ENCODE assay signal across 25 cellular contexts in the genomic region with DNA sequence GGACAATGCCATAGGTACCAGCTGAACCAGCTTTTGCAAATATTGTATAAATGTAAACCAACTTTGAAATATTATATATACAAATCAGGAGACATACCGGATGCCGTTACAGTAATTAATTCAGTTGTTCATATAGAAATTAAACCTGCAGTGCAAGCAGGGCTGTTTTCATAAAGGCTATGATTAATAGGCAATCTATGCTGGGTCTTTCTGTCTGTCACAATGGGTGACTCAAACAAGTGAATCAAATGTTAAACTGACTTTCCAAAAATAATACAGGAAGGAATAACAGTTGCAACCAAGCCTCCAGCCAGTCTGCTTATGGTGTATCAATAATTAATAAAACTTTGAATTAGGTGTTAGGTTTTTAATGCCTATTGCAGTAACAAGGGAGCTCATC. TPM values are rescaled to one million over a fixed set of nuclear protein-coding genes. Genes with fewer than 3 reads are reported as not detected.
DNase-seq lines count a peak whose midpoint lies in the region; ATAC-seq and TF ChIP-seq lines count a peak whose summit lies in the region.
"Had no signal": no experiment of that assay in that cellular context is flagged by ENCODE, and none has a peak within 500 bp of the region (broad histone marks: within the 10 kb centered on the region; RNA-seq: fewer than 3 reads in every experiment).

No MANE protein-coding gene starts in this region.

- no peak overlapping the region for H3K4me3 Mint-ChIP-seq in activated naive CD4-positive, alpha-beta T cell treated with anti-CD3 and anti-CD28 coated beads, Interleukin-2, amount 10 ng/mL, durations not matched to agents 7 days and 5 days
- H3K4me3 Mint-ChIP-seq: activated T-helper 17 cell treated with anti-CD3 and anti-CD28 coated beads, Interleukin-2, amount 50 U/mL, for 72 hours; neural crest cell; stimulated activated naive B cell treated with anti-CD40 and anti-IgM and Interleukin-4, amounts not matched to agents 10 μg/mL and 1 μg/mL and 100 μg/mL, for 72 hours had no signal

- H3K9me3 ChIP-seq in SK-N-SH: no peaks in the 10 kb centered on the region
- H3K9me3 ChIP-seq in WERI-Rb-1 (ENCODE audit: severe bottlenecking): no peaks in the 10 kb centered on the region
- no peaks in the 10 kb centered on the region for H3K9me3 ChIP-seq in ascending aorta
- H3K9me3 ChIP-seq: adrenal gland, BLaER1, tibial nerve had no signal

- DNase-seq in SK-N-SH (no peak), WERI-Rb-1 (no peak), fibroblast of the aortic adventitia (ENCODE audit: low read depth) (peak; percentile 22), stromal cell of bone marrow (ENCODE audit: low read depth) (peak; percentile 29), ascending aorta (ENCODE audit: low spot score in 2 of 2) (no peak)
- DNase-seq in activated naive CD4-positive, alpha-beta T cell treated with anti-CD3 and anti-CD28 coated beads, Interleukin-2, amount 10 ng/mL, durations not matched to agents 7 days and 5 days: no peak
- no peak for DNase-seq in stimulated activated CD4-positive, alpha-beta T cell treated with anti-CD3 and anti-CD28 coated beads, Interleukin-4, amount 100 ng/mL, for 1 hour
- DNase-seq: 8988T; activated CD4-positive, CD25-positive, alpha-beta regulatory T cell treated with anti-CD3 and anti-CD28 coated beads, Interleukin-2, amount 50 U/mL, for 72 hours; adrenal gland; cerebellar nuclear complex; effector memory CD4-positive, alpha-beta T cell; hypothalamus; NCI-H69; stimulated activated naive B cell treated with anti-CD40 and anti-IgM and Interleukin-4, amounts not matched to agents 10 μg/mL and 1 μg/mL and 100 μg/mL, for 72 hours; T-helper 9 cell had no signal

- no peak overlapping the region for H3K9ac ChIP-seq in SK-N-SH
- H3K9ac ChIP-seq: BLaER1 had no signal

- H3K4me1 ChIP-seq in SK-N-SH (ENCODE audit: control insufficient read depth in 1 of 2, insufficient read depth in 2 of 2, low read depth in 1 of 2, low read length in 1 of 2) (peaks cover 0 to 37% of the 10 kb centered on the region in 2 experiments; a peak in 1 of 4 replicates), ascending aorta (peaks cover 0 to 3% of the 10 kb centered on the region in 2 donors)
- H3K4me1 ChIP-seq: adrenal gland, BLaER1 had no signal

- POLR2A ChIA-PET in SK-N-SH (lab: Yijun Ruan, JAX): no interaction called here

- no peak overlapping the region for H3K27ac Mint-ChIP-seq in activated naive CD4-positive, alpha-beta T cell treated with anti-CD3 and anti-CD28 coated beads, Interleukin-2, amount 10 ng/mL, durations not matched to agents 7 days and 5 days
- H3K27ac Mint-ChIP-seq: activated T-helper 17 cell treated with anti-CD3 and anti-CD28 coated beads, Interleukin-2, amount 50 U/mL, for 72 hours; stimulated activated naive B cell treated with anti-CD40 and anti-IgM and Interleukin-4, amounts not matched to agents 10 μg/mL and 1 μg/mL and 100 μg/mL, for 72 hours had no signal

- no peak for ATAC-seq in SK-N-SH treated with all-trans-retinoic acid at 6 μM for 48 hours
- ATAC-seq: activated T-helper 17 cell treated with anti-CD3 and anti-CD28 coated beads, Interleukin-2, amount 50 U/mL, for 72 hours; HepG2; stimulated activated naive B cell treated with anti-CD40 and anti-IgM and Interleukin-4, amounts not matched to agents 10 μg/mL and 1 μg/mL and 100 μg/mL, for 72 hours had no signal

- H2AFZ ChIP-seq in SK-N-SH (ENCODE audit: low read depth): no peak overlapping the region

- H4K20me1 ChIP-seq in SK-N-SH (ENCODE audit: insufficient read depth): no peaks in the 10 kb centered on the region
- H4K20me1 ChIP-seq: BLaER1 had no signal

- CTCF ChIA-PET in SK-N-SH (lab: Yijun Ruan, JAX): interaction anchor here (1.6 to 1.9 kb wide), 2 partner anchors 9 to 47 kb away, joined by 6 to 7 read pairs; no protein-coding TSS in a partner anchor
- CTCF ChIA-PET in activated naive CD4-positive, alpha-beta T cell treated with anti-CD3 and anti-CD28 coated beads, Interleukin-2, amount 10 ng/mL, durations not matched to agents 7 days and 5 days (lab: Charles Lee): no interaction called here

- TF ChIP-seq EP300 in SK-N-SH (IDR thresholded peaks at IDR 0.05; ENCODE audit: borderline replicate concordance in 1 of 2, low read depth in 1 of 2, low read length in 1 of 2): no peak

- no peak for TF ChIP-seq RAD21 in SK-N-SH (IDR thresholded peaks at IDR 0.05; ENCODE audit: low read length)

- H3K36me3 ChIP-seq in SK-N-SH (replicated peaks in 1 of 2; ENCODE audit: control insufficient read depth in 1 of 2, insufficient read depth in 2 of 2, low read length in 1 of 2): no peaks in the 10 kb centered on the region
- no peaks in the 10 kb centered on the region for H3K36me3 ChIP-seq in WERI-Rb-1
- no peaks in the 10 kb centered on the region for H3K36me3 ChIP-seq in ascending aorta
- H3K36me3 ChIP-seq: adrenal gland, BLaER1, tibial nerve had no signal

- H3K36me3 Mint-ChIP-seq in activated naive CD4-positive, alpha-beta T cell treated with anti-CD3 and anti-CD28 coated beads, Interleukin-2, amount 10 ng/mL, durations not matched to agents 7 days and 5 days: no peaks in the 10 kb centered on the region
- H3K36me3 Mint-ChIP-seq: stimulated activated naive B cell treated with anti-CD40 and anti-IgM and Interleukin-4, amounts not matched to agents 10 μg/mL and 1 μg/mL and 100 μg/mL, for 72 hours had no signal

- no peak overlapping the region for H3K4me3 ChIP-seq in SK-N-SH (ENCODE audit: low read depth in 2 of 2, low read length in 1 of 2)
- no peak overlapping the region for H3K4me3 ChIP-seq in WERI-Rb-1 (ENCODE audit: low read depth, low read length)
- H3K4me3 ChIP-seq in fibroblast of the aortic adventitia (ENCODE audit: low read depth, low read length): no peak overlapping the region
- H3K4me3 ChIP-seq in ascending aorta: no peak overlapping the region
- H3K4me3 ChIP-seq: adrenal gland, BLaER1, SK-N-MC, tibial nerve had no signal

- H3K9me3 Mint-ChIP-seq in activated naive CD4-positive, alpha-beta T cell treated with anti-CD3 and anti-CD28 coated beads, Interleukin-2, amount 10 ng/mL, durations not matched to agents 7 days and 5 days: no peaks in the 10 kb centered on the region
- H3K9me3 Mint-ChIP-seq: activated T-helper 17 cell treated with anti-CD3 and anti-CD28 coated beads, Interleukin-2, amount 50 U/mL, for 72 hours; stimulated activated naive B cell treated with anti-CD40 and anti-IgM and Interleukin-4, amounts not matched to agents 10 μg/mL and 1 μg/mL and 100 μg/mL, for 72 hours had no signal

- H3K4me2 ChIP-seq in SK-N-SH: peak overlapping the region; percentile 46; the same call in 1 of the 2 replicates
- H3K4me2 ChIP-seq: BLaER1 had no signal

- peaks cover 17% of the 10 kb centered on the region for H3F3A ChIP-seq in SK-N-SH (replicated peaks; ENCODE audit: insufficient read depth)

- TF ChIP-seq CTCF in SK-N-SH (IDR thresholded peaks at IDR 0.05) (no peak), WERI-Rb-1 (IDR thresholded peaks at IDR 0.05; ENCODE audit: low read depth, low read length) (no peak), fibroblast of the aortic adventitia (IDR thresholded peaks at IDR 0.05; ENCODE audit: insufficient read depth, low read length) (no peak), ascending aorta (IDR thresholded peaks at IDR 0.05) (no peak)

- H3K27me3 Mint-ChIP-seq in activated naive CD4-positive, alpha-beta T cell treated with anti-CD3 and anti-CD28 coated beads, Interleukin-2, amount 10 ng/mL, durations not matched to agents 7 days and 5 days: no peaks in the 10 kb centered on the region
- H3K27me3 Mint-ChIP-seq: stimulated activated naive B cell treated with anti-CD40 and anti-IgM and Interleukin-4, amounts not matched to agents 10 μg/mL and 1 μg/mL and 100 μg/mL, for 72 hours had no signal

- 0 out of 4 replicates have a peak overlapping the region, but pooled peaks of 1 of the 2 experiments have one; percentile 11 for H3K27ac ChIP-seq in SK-N-SH (ENCODE audit: low read depth in 2 of 2, low read length in 1 of 2)
- peak overlapping the region; percentile 87 for H3K27ac ChIP-seq in WERI-Rb-1
- no peak overlapping the region for H3K27ac ChIP-seq in ascending aorta
- H3K27ac ChIP-seq: adrenal gland, BLaER1, SK-N-MC, tibial nerve had no signal

- no peaks in the 10 kb centered on the region for H3K9me2 ChIP-seq in SK-N-SH

- no peaks in the 10 kb centered on the region for H3K79me2 ChIP-seq in SK-N-SH (ENCODE audit: insufficient read depth)

- no peaks in the 10 kb centered on the region for H3K4me1 Mint-ChIP-seq in activated naive CD4-positive, alpha-beta T cell treated with anti-CD3 and anti-CD28 coated beads, Interleukin-2, amount 10 ng/mL, durations not matched to agents 7 days and 5 days
- H3K4me1 Mint-ChIP-seq: activated T-helper 17 cell treated with anti-CD3 and anti-CD28 coated beads, Interleukin-2, amount 50 U/mL, for 72 hours; stimulated activated naive B cell treated with anti-CD40 and anti-IgM and Interleukin-4, amounts not matched to agents 10 μg/mL and 1 μg/mL and 100 μg/mL, for 72 hours had no signal

- H3K27me3 ChIP-seq in SK-N-SH (ENCODE audit: insufficient read depth): no peaks in the 10 kb centered on the region
- H3K27me3 ChIP-seq in WERI-Rb-1 (ENCODE audit: insufficient read depth, low read depth, severe bottlenecking): no peaks in the 10 kb centered on the region
- no peaks in the 10 kb centered on the region for H3K27me3 ChIP-seq in ascending aorta
- H3K27me3 ChIP-seq: adrenal gland, BLaER1, tibial nerve had no signal

- 51% methylated on average over 2 of the region's 2 CpGs for WGBS in SK-N-SH (ENCODE audit: low lambda C conversion rate)

- intact Hi-C loops in ascending aorta (cut with DNase I): no loop called here

TF ChIP-seq in SK-N-SH, 30 proteins besides CTCF, POLR2A, EP300 and RAD21 (continues in another document):
- no peak for TF ChIP-seq FOXJ3 (CRISPR knock-in tag; IDR thresholded peaks at IDR 0.05)

TF ChIP-seq in SK-N-SH treated with all-trans-retinoic acid at 6 μM for 48 hours, 23 proteins besides CTCF, POLR2A, EP300 and RAD21 (continues in another document):
- no peak for TF ChIP-seq ARNTL (CRISPR knock-in tag; IDR thresholded peaks at IDR 0.05; ENCODE audit: borderline replicate concordance, low read depth)

RNA-seq across cellular contexts. Expression of a gene that starts 43.9 kb away (rescaled TPM):
- not detected in 2 replicates for polyA plus RNA-seq in SK-N-SH (2012; rRNA removed)
- not detected in 2 replicates for polyA plus RNA-seq in SK-N-SH (2012; cell fraction: cytosol; rRNA removed)
- polyA plus RNA-seq in SK-N-SH (2012; cell fraction: nucleus; rRNA removed): 0.15 TPM in 1 of 2 replicates, not detected in the other
- 1.4 TPM in 1 of 2 replicates, not detected in the other for total RNA-seq in fibroblast of the aortic adventitia (ENCODE audit: low replicate concordance)
- total RNA-seq in ascending aorta: 0.53 TPM
- total RNA-seq: activated T-helper 17 cell treated with anti-CD3 and anti-CD28 coated beads, Interleukin-2, amount 50 U/mL, for 72 hours; HepG2; kidney epithelial cell; neural crest cell; pulmonary artery endothelial cell; tibial nerve had no signal
- polyA plus RNA-seq: HepG2 had no signal

Comparison
In these comparisons a context has a peak if more than half of its experiments do, and no peak if none do; other contexts are left out.
1. DNase-seq: peak in fibroblast of the aortic adventitia (single experiment) and stromal cell of bone marrow (single experiment); none in SK-N-SH (single experiment), WERI-Rb-1 (single experiment), activated naive CD4-positive, alpha-beta T cell treated with anti-CD3 and anti-CD28 coated beads, Interleukin-2, amount 10 ng/mL, durations not matched to agents 7 days and 5 days (single experiment), ascending aorta (0 of 2) and stimulated activated CD4-positive, alpha-beta T cell treated with anti-CD3 and anti-CD28 coated beads, Interleukin-4, amount 100 ng/mL, for 1 hour (single experiment).